In the genomic region with DNA sequence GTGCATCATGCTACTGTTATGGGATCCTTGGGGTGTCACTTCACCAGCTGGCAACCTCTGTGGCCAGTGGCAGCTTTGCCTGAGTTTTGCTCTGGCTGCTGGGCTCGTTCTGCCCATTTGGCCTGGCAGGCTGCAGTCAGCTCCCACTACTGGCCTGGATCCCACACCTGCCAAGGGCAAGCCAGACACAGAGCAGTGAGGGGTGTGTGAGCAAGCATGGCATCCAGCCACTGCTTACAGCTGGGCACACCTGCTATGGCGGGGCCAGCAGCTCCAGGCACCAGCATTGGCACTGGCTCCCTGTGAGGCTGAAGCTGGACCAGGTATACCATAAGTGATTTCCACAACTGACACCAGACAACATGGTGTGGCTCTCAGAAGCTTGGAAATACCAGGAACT, we compare ENCODE assay signal across 24 cellular contexts.
DNase-seq lines count a peak whose midpoint lies in the region; ATAC-seq and TF ChIP-seq lines count a peak whose summit lies in the region.
"Had no signal": no experiment of that assay in that cellular context is flagged by ENCODE, and none has a peak within 500 bp of the region (broad histone marks: within the 10 kb centered on the region; RNA-seq: fewer than 3 reads in every experiment).

No MANE protein-coding gene starts in this region.

- no peak overlapping the region for H3K14ac ChIP-seq in trophoblast cell (ENCODE audit: low read length)

- H3K36me3 ChIP-seq in neural cell (ENCODE audit: insufficient read depth, low read length) = no peaks in the 10 kb centered on the region
- H3K36me3 ChIP-seq in trophoblast cell (ENCODE audit: control insufficient read depth in 1 of 2, insufficient read depth in 2 of 2, low read length in 2 of 2) = no peaks in the 10 kb centered on the region
- no peaks in the 10 kb centered on the region for H3K36me3 ChIP-seq in right lobe of liver
- H3K36me3 ChIP-seq: BE2C; BLaER1 treated with 17β-estradiol and CSF1 and Interleukin-3, amounts not matched to agents 10 nM and 100 nM; HAP-1 had no signal

- no peak for DNase-seq in left ventricle myocardium superior
- no peak for DNase-seq in Right ventricle myocardium superior
- peak; percentile 45 for DNase-seq in islet precursor cell
- no peak for DNase-seq in trophoblast cell
- DNase-seq in activated CD4-positive, alpha-beta T cell treated with anti-CD3 and anti-CD28 coated beads, Interleukin-2, amount 50 U/mL, for 1 hour = no peak
- DNase-seq in NCI-H345 treated with DMSO at 0.1 percent for 48 hours (lab: John Stamatoyannopoulos, UW; ENCODE audit: unreplicated experiment) = no peak
- DNase-seq in right lobe of liver = no peak
- DNase-seq: 8988T; ACHN; AML-193; BE2C; CD4-positive, alpha-beta T cell; CD8-positive, alpha-beta memory T cell; DMS 273 treated with DMSO at 0.1 percent for 48 hours; DMS79; EL; GDM1; GOT3; HFFc6 had no signal

- no peak for TF ChIP-seq RAD21 in neural cell (conservative IDR thresholded peaks at IDR 0.05)

- H2BK120ac ChIP-seq in trophoblast cell (ENCODE audit: insufficient read depth, low read length, poor library complexity) = no peak overlapping the region

- H3K4ac ChIP-seq in trophoblast cell (ENCODE audit: low read depth, low read length) = no peak overlapping the region

- WGBS in trophoblast cell (ENCODE audit: extremely low coverage, insufficient coverage, insufficient read length) = no CpG with 5 or more reads among the region's 2 CpGs
- no CpG with 5 or more reads among the region's 2 CpGs for WGBS in right lobe of liver (ENCODE audit: insufficient coverage, low coverage, low lambda C conversion rate, missing lambda C conversion rate)

- peak overlapping the region; percentile 68 for H3K27ac ChIP-seq in neural cell (ENCODE audit: low read length)
- no peak overlapping the region for H3K27ac ChIP-seq in trophoblast cell (ENCODE audit: low read depth, low read length)
- H3K27ac ChIP-seq in right lobe of liver = no peak overlapping the region
- H3K27ac ChIP-seq: A549; BLaER1 treated with 17β-estradiol and CSF1 and Interleukin-3, amounts not matched to agents 10 nM and 100 nM had no signal

- H2AFZ ChIP-seq in neural cell (ENCODE audit: low read depth, low read length) (no peak overlapping the region), trophoblast cell (ENCODE audit: insufficient read depth, low read length, poor library complexity) (no peak overlapping the region)

- no peak overlapping the region for H3K9ac ChIP-seq in neural cell (ENCODE audit: low read length)
- H3K9ac ChIP-seq in trophoblast cell (ENCODE audit: low read length) = no peak overlapping the region
- H3K9ac ChIP-seq: BLaER1 treated with 17β-estradiol and CSF1 and Interleukin-3, amounts not matched to agents 10 nM and 100 nM had no signal

- no peak for TF ChIP-seq EP300 in neural cell (conservative IDR thresholded peaks at IDR 0.05; ENCODE audit: poor library complexity, severe bottlenecking)

- no peak overlapping the region for H3K18ac ChIP-seq in trophoblast cell (ENCODE audit: low read length)

- intact Hi-C loops in left ventricle myocardium superior (cut with micrococcal nuclease) = no loop called here
- intact Hi-C loops in Right ventricle myocardium superior (cut with DNase I) = no loop called here
- intact Hi-C loops in right lobe of liver (cut with DNase I) = no loop called here

- no peaks in the 10 kb centered on the region for H4K20me1 ChIP-seq in neural cell (ENCODE audit: insufficient read depth)
- H4K20me1 ChIP-seq: BLaER1 treated with 17β-estradiol and CSF1 and Interleukin-3, amounts not matched to agents 10 nM and 100 nM had no signal

- no peak overlapping the region for H4K91ac ChIP-seq in trophoblast cell (ENCODE audit: low read depth, low read length)

- H3K23ac ChIP-seq in trophoblast cell (ENCODE audit: low read length) = no peak overlapping the region

- H3K4me1 ChIP-seq in trophoblast cell (ENCODE audit: control insufficient read depth in 1 of 2, insufficient read depth in 2 of 2, low read length in 2 of 2) = peaks cover 0 to 2% of the 10 kb centered on the region in 2 experiments
- no peaks in the 10 kb centered on the region for H3K4me1 ChIP-seq in right lobe of liver
- H3K4me1 ChIP-seq: A549; BE2C; BLaER1 treated with 17β-estradiol and CSF1 and Interleukin-3, amounts not matched to agents 10 nM and 100 nM; HAP-1 had no signal

- H3K4me2 ChIP-seq in neural cell (ENCODE audit: low read length) (no peak overlapping the region), trophoblast cell (ENCODE audit: low read length) (no peak overlapping the region)
- H3K4me2 ChIP-seq: A549; BLaER1 treated with 17β-estradiol and CSF1 and Interleukin-3, amounts not matched to agents 10 nM and 100 nM had no signal

- no peak overlapping the region for H4K12ac ChIP-seq in trophoblast cell (ENCODE audit: low read depth, low read length)

- no peak overlapping the region for H2AK5ac ChIP-seq in trophoblast cell (ENCODE audit: low read length)

- TF ChIP-seq CTCF in neural cell (IDR thresholded peaks at IDR 0.05; ENCODE audit: poor library complexity, severe bottlenecking) (no peak), right lobe of liver (IDR thresholded peaks at IDR 0.05) (no peak)

- no peak overlapping the region for H2BK5ac ChIP-seq in trophoblast cell (ENCODE audit: low read depth, low read length, poor library complexity)

- H3K9me2 ChIP-seq in neural cell (ENCODE audit: insufficient read depth, low read length) = no peaks in the 10 kb centered on the region

- H3K9me3 ChIP-seq in neural cell (ENCODE audit: low read length) (no peaks in the 10 kb centered on the region), trophoblast cell (ENCODE audit: insufficient read depth, low read depth, low read length) (peaks cover 10% of the 10 kb centered on the region), right lobe of liver (no peaks in the 10 kb centered on the region)
- H3K9me3 ChIP-seq: A549, BE2C, HAP-1 had no signal

- H4K8ac ChIP-seq in trophoblast cell (ENCODE audit: low read depth, low read length) = no peak overlapping the region

- no peaks in the 10 kb centered on the region for H3K79me2 ChIP-seq in neural cell (replicated peaks; ENCODE audit: insufficient read depth, low read length)
- H3K79me2 ChIP-seq in trophoblast cell (ENCODE audit: control insufficient read depth, insufficient read depth, low read length, poor library complexity) = no peaks in the 10 kb centered on the region

- ATAC-seq in left ventricle myocardium superior (peak; percentile 43), Right ventricle myocardium superior (ENCODE audit: poor library complexity) (no peak), right lobe of liver (no peak)
- ATAC-seq: A549, GM12878 had no signal

- H2BK12ac ChIP-seq in trophoblast cell (ENCODE audit: low read length) = no peak overlapping the region

- no peaks in the 10 kb centered on the region for H3F3A ChIP-seq in neural cell (ENCODE audit: insufficient read depth, low read length, poor library complexity, severe bottlenecking)

- H3K79me1 ChIP-seq in trophoblast cell (ENCODE audit: low read length) = peaks cover 2% of the 10 kb centered on the region

- no peak for TF ChIP-seq POLR2A in right lobe of liver (IDR thresholded peaks at IDR 0.05)

- H3K27me3 ChIP-seq in neural cell (ENCODE audit: insufficient read depth, low read depth, low read length) (no peaks in the 10 kb centered on the region), trophoblast cell (ENCODE audit: insufficient read depth, low read length) (no peaks in the 10 kb centered on the region), right lobe of liver (no peaks in the 10 kb centered on the region)
- H3K27me3 ChIP-seq: BE2C; BLaER1 treated with 17β-estradiol and CSF1 and Interleukin-3, amounts not matched to agents 10 nM and 100 nM had no signal

- H3K4me3 ChIP-seq in neural cell (ENCODE audit: low read length) (no peak overlapping the region), trophoblast cell (ENCODE audit: low read depth, low read length) (peak overlapping the region; percentile 23), right lobe of liver (no peak overlapping the region)
- H3K4me3 ChIP-seq: A549; BLaER1 treated with 17β-estradiol and CSF1 and Interleukin-3, amounts not matched to agents 10 nM and 100 nM; GM12878; HAP-1 had no signal

TF ChIP-seq in neural cell, 6 proteins besides CTCF, POLR2A, EP300 and RAD21:
- no peak for TF ChIP-seq POLR2AphosphoS5 (IDR thresholded peaks at IDR 0.05)
- TF ChIP-seq SMC3 (conservative IDR thresholded peaks at IDR 0.05; ENCODE audit: poor library complexity) = no peak
- no peak for TF ChIP-seq EZH2 (IDR thresholded peaks at IDR 0.05; ENCODE audit: borderline replicate concordance, insufficient read depth, low read length, poor library complexity, severe bottlenecking)
- TF ChIP-seq MXI1 (conservative IDR thresholded peaks at IDR 0.05; ENCODE audit: poor library complexity, severe bottlenecking) = no peak
- TF ChIP-seq TAF1 (IDR thresholded peaks at IDR 0.05; ENCODE audit: low read depth) = no peak
- TF ChIP-seq, protein P1, sequence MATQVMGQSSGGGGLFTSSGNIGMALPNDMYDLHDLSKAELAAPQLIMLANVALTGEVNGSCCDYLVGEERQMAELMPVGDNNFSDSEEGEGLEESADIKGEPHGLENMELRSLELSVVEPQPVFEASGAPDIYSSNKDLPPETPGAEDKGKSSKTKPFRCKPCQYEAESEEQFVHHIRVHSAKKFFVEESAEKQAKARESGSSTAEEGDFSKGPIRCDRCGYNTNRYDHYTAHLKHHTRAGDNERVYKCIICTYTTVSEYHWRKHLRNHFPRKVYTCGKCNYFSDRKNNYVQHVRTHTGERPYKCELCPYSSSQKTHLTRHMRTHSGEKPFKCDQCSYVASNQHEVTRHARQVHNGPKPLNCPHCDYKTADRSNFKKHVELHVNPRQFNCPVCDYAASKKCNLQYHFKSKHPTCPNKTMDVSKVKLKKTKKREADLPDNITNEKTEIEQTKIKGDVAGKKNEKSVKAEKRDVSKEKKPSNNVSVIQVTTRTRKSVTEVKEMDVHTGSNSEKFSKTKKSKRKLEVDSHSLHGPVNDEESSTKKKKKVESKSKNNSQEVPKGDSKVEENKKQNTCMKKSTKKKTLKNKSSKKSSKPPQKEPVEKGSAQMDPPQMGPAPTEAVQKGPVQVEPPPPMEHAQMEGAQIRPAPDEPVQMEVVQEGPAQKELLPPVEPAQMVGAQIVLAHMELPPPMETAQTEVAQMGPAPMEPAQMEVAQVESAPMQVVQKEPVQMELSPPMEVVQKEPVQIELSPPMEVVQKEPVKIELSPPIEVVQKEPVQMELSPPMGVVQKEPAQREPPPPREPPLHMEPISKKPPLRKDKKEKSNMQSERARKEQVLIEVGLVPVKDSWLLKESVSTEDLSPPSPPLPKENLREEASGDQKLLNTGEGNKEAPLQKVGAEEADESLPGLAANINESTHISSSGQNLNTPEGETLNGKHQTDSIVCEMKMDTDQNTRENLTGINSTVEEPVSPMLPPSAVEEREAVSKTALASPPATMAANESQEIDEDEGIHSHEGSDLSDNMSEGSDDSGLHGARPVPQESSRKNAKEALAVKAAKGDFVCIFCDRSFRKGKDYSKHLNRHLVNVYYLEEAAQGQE (IDR thresholded peaks at IDR 0.05; ENCODE audit: borderline replicate concordance) = no peak
